In the genomic region with DNA sequence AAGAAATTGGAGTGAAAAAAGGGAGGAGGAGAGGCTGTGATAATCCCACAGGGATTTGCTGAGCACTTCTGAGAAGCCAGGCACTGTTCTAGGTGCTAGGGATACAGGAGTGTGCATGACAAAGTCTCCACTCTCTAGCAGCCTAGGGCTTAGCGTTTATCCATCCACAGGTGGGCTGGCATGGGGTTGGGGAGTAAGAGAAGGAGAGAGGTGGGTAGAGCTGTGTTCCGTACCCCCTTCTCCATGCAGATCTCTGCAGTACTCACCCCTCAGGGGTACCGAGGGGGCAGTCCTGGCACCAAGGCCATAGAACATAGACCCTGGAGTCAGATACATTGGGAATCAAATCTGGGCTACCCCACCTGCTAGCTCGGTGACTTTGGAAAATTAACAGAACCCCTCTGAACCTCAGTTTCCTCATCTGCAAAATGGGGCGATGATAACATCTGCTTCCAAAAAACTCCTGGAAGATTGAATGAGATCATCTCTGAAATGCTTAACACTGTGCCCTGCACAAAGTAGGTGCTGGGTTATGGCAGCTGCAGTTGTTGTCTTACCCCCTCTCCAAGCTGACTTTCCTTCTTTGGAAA, we compare ENCODE assay signal across 20 cellular contexts. TPM values are rescaled to one million over a fixed set of nuclear protein-coding genes. Genes with fewer than 3 reads are reported as not detected.
DNase-seq lines count a peak whose midpoint lies in the region; ATAC-seq, FAIRE-seq and TF ChIP-seq lines count a peak whose summit lies in the region.
"Had no signal": no experiment of that assay in that cellular context is flagged by ENCODE, and none has a peak within 500 bp of the region (broad histone marks: within the 10 kb centered on the region; RNA-seq: fewer than 3 reads in every experiment).

No MANE protein-coding gene starts in this region.

- no peak for TF ChIP-seq POLR2A in gastrocnemius medialis (IDR thresholded peaks at IDR 0.05)

- H3K9ac ChIP-seq in H9 (ENCODE audit: extremely low read depth, insufficient read length, low read length) (no peak overlapping the region), astrocyte (ENCODE audit: low read length) (no peak overlapping the region)

- intact Hi-C loops in gastrocnemius medialis (cut with DNase I; ENCODE audit: low total_unique reads) = no loop called here

- no peak overlapping the region for H4K91ac ChIP-seq in H9 (ENCODE audit: insufficient read length, low read depth, low read length)

- no peak overlapping the region for H3T11ph ChIP-seq in H9 (ENCODE audit: low read length)

- no peaks in the 10 kb centered on the region for H3K9me3 Mint-ChIP-seq in H9
- H3K9me3 Mint-ChIP-seq in astrocyte (ENCODE audit: unreplicated experiment) = no peaks in the 10 kb centered on the region
- H3K9me3 Mint-ChIP-seq: HFFc6 had no signal

- no peaks in the 10 kb centered on the region for H3K9me3 ChIP-seq in H9 (ENCODE audit: control insufficient read depth, low read depth, low read length)
- no peaks in the 10 kb centered on the region for H3K9me3 ChIP-seq in astrocyte (ENCODE audit: insufficient read depth, low read depth, low read length)
- no peaks in the 10 kb centered on the region for H3K9me3 ChIP-seq in gastrocnemius medialis
- H3K9me3 ChIP-seq: esophagus muscularis mucosa, heart right ventricle had no signal

- H3K27ac ChIP-seq in H9 (ENCODE audit: insufficient read length, low read depth, low read length) (no peak overlapping the region), astrocyte (ENCODE audit: low read depth, low read length) (no peak overlapping the region), gastrocnemius medialis (peak overlapping the region; percentile 17 to 50 (median 44))
- H3K27ac ChIP-seq: HL-60 had no signal

- H3K23ac ChIP-seq in H9 (ENCODE audit: insufficient read length, low read depth, low read length) = no peak overlapping the region

- no peak overlapping the region for H2AK5ac ChIP-seq in H9 (ENCODE audit: insufficient read length, low read length)

- H2BK15ac ChIP-seq in H9 (ENCODE audit: low read depth, low read length) = no peak overlapping the region

- no peaks in the 10 kb centered on the region for H4K20me1 ChIP-seq in H9 (ENCODE audit: control insufficient read depth, insufficient read depth, insufficient read length)
- H4K20me1 ChIP-seq in astrocyte (ENCODE audit: insufficient read depth, low read length) = peaks cover 84% of the 10 kb centered on the region

- peaks cover 4 to 22% (median 14%) of the 10 kb centered on the region in 3 experiments; a peak in 5 of 7 replicates for H3K36me3 Mint-ChIP-seq in H9 (ENCODE audit: insufficient read depth in 1 of 3, low read depth in 3 of 3)
- peaks cover 47% of the 10 kb centered on the region for H3K36me3 Mint-ChIP-seq in astrocyte (ENCODE audit: low read depth, unreplicated experiment)

- H3K27me3 Mint-ChIP-seq in H9 (ENCODE audit: low read depth) (no peaks in the 10 kb centered on the region), astrocyte (ENCODE audit: low read depth, unreplicated experiment) (no peaks in the 10 kb centered on the region)

- no peak overlapping the region for H2BK5ac ChIP-seq in H9 (ENCODE audit: insufficient read length, low read length)

- in situ Hi-C loops in gastrocnemius medialis (cut with MboI; ENCODE audit: low sequenced_read_pairs in 4 of 4) = no loop called here

- H3K79me2 ChIP-seq in H9 (ENCODE audit: insufficient read depth, low read length) (no peaks in the 10 kb centered on the region), astrocyte (ENCODE audit: insufficient read depth, low read length) (peaks cover 80% of the 10 kb centered on the region)

- peaks cover 2% of the 10 kb centered on the region; the same call in 1 of the 2 replicates for H3K4me1 ChIP-seq in H9 (ENCODE audit: insufficient read depth, low read length)
- H3K4me1 ChIP-seq in astrocyte (ENCODE audit: insufficient read depth, low read length) = peaks cover 58% of the 10 kb centered on the region
- peaks cover 37 to 54% of the 10 kb centered on the region in 2 donors for H3K4me1 ChIP-seq in gastrocnemius medialis

- no peak for TF ChIP-seq CTCF in H9 (conservative IDR thresholded peaks at IDR 0.05)
- TF ChIP-seq CTCF in astrocyte (IDR thresholded peaks at IDR 0.05; ENCODE audit: insufficient read depth, low read depth, low read length) = no peak
- no peak for TF ChIP-seq CTCF in gastrocnemius medialis (IDR thresholded peaks at IDR 0.05 in 4 of 5, conservative IDR thresholded peaks at IDR 0.05 in 1 of 5)

- no peak overlapping the region for H2BK120ac ChIP-seq in H9 (ENCODE audit: low read depth, low read length, poor library complexity, severe bottlenecking)

- no peak overlapping the region for H3K56ac ChIP-seq in H9 (ENCODE audit: insufficient read length, low read depth, low read length)

- H3K36me3 ChIP-seq in astrocyte (ENCODE audit: insufficient read depth, low read length) (peaks cover 63% of the 10 kb centered on the region), gastrocnemius medialis (peaks cover 20 to 100% of the 10 kb centered on the region in 2 donors)

- H3K4me3 Mint-ChIP-seq in H9 = no peak overlapping the region
- H3K4me3 Mint-ChIP-seq in astrocyte (ENCODE audit: unreplicated experiment) = peak overlapping the region; percentile 8
- H3K4me3 Mint-ChIP-seq: HFFc6 had no signal

- no peak overlapping the region for H3K4me2 ChIP-seq in H9 (ENCODE audit: insufficient read depth, insufficient read length, low read length)
- no peak overlapping the region for H3K4me2 ChIP-seq in astrocyte (ENCODE audit: low read length)

- H3K4ac ChIP-seq in H9 (ENCODE audit: low read depth, low read length) = no peak overlapping the region

- no peak overlapping the region for H3K14ac ChIP-seq in H9 (ENCODE audit: insufficient read depth, low read length)

- no peaks in the 10 kb centered on the region for H3K23me2 ChIP-seq in H9 (ENCODE audit: insufficient read length, low read depth, low read length, poor library complexity, severe bottlenecking)

- no peaks in the 10 kb centered on the region for H3K27me3 ChIP-seq in H9 (ENCODE audit: insufficient read depth, low read length)
- H3K27me3 ChIP-seq in astrocyte (ENCODE audit: insufficient read depth, low read length) = no peaks in the 10 kb centered on the region
- H3K27me3 ChIP-seq in gastrocnemius medialis = no peaks in the 10 kb centered on the region
- H3K27me3 ChIP-seq: esophagus muscularis mucosa, heart right ventricle had no signal

- H2AFZ ChIP-seq in H9 (ENCODE audit: low read length) (no peak overlapping the region), astrocyte (ENCODE audit: low read depth, low read length) (no peak overlapping the region)

- no peak overlapping the region for H3K4me3 ChIP-seq in astrocyte (ENCODE audit: insufficient read depth, low read depth, low read length)
- no peak overlapping the region for H3K4me3 ChIP-seq in gastrocnemius medialis
- H3K4me3 ChIP-seq: coronary artery, esophagus muscularis mucosa, heart right ventricle, skin epidermis had no signal

- H3K18ac ChIP-seq in H9 (ENCODE audit: insufficient read length, low read depth, low read length) = no peak overlapping the region

- H4K8ac ChIP-seq in H9 (replicated peaks; ENCODE audit: insufficient read length, low read depth, low read length) = no peak overlapping the region

- H3K4me1 Mint-ChIP-seq in H9 (peaks cover 12 to 28% of the 10 kb centered on the region in 2 experiments), astrocyte (ENCODE audit: low read depth, unreplicated experiment) (peaks cover 67% of the 10 kb centered on the region)

- no peak overlapping the region for H2BK20ac ChIP-seq in H9 (ENCODE audit: low read depth, low read length, poor library complexity, severe bottlenecking)

- DNase-seq in activated CD4-positive, CD25-positive, alpha-beta regulatory T cell treated with anti-CD3 and anti-CD28 coated beads, Interleukin-2, amount 50 U/mL, for 72 hours = peak; percentile 28
- no peak for DNase-seq in activated CD4-positive, CD25-positive, alpha-beta regulatory T cell (lab: John Stamatoyannopoulos, UW)
- DNase-seq in H9 (no peak), astrocyte (ENCODE audit: low read depth) (no peak), gastrocnemius medialis (no peak), HT-29 (ENCODE audit: low spot score) (no peak)
- DNase-seq: amniotic stem cell, GF-D8, heart right ventricle, HFFc6, kidney, midbrain, NCI-H1417 treated with DMSO at 0.1 percent for 48 hours had no signal

- whole genome bisulfite sequencing in H9 (ENCODE audit: extremely low coverage, insufficient read length, low lambda C conversion rate) = no CpG with 5 or more reads among the region's 5 CpGs

- H3K79me1 ChIP-seq in H9 (ENCODE audit: insufficient read depth, low read depth, low read length, poor library complexity, severe bottlenecking) = no peaks in the 10 kb centered on the region

- no peak overlapping the region for H4K5ac ChIP-seq in H9 (ENCODE audit: insufficient read length, low read depth, low read length)

- H3K27ac Mint-ChIP-seq in H9 (peak overlapping the region in 2 of 3 experiments; percentile 35 to 64; a peak in 2 of 7 replicates), astrocyte (ENCODE audit: unreplicated experiment) (no peak overlapping the region)

- ATAC-seq in gastrocnemius medialis = no peak
- no peak for ATAC-seq in GM18909 (IDR thresholded peaks at IDR 0.05; ENCODE audit: poor library complexity, unreplicated experiment)
- no peak for ATAC-seq in GM18511 (IDR thresholded peaks at IDR 0.05; ENCODE audit: unreplicated experiment)

- no peak overlapping the region for H2BK12ac ChIP-seq in H9 (ENCODE audit: insufficient read length, low read depth, low read length)

- no peak for FAIRE-seq in astrocyte (lab: Jason Lieb, UNC)
- FAIRE-seq: A204.1, kidney had no signal

RNA-seq across cellular contexts. Expression of a gene that starts 18.6 kb away (rescaled TPM):
- total RNA-seq in H9 (2021) = 7.3 and 7.4 TPM in 2 replicates
- 156 and 158 TPM in 2 replicates for total RNA-seq in astrocyte
- total RNA-seq in gastrocnemius medialis = 100 to 1,000 TPM; 193 to 214 (median 210) TPM
- total RNA-seq in HT-29 (2014; rRNA removed; shearing (Covaris generic)) = 51.5 and 61.8 TPM in 2 replicates

Comparison
In these comparisons a context has a peak if more than half of its experiments do, and no peak if none do; other contexts are left out.
1. H3K27ac ChIP-seq: peak in gastrocnemius medialis (4 of 4); none in H9 (single experiment) and astrocyte (single experiment).